In the genomic region with DNA sequence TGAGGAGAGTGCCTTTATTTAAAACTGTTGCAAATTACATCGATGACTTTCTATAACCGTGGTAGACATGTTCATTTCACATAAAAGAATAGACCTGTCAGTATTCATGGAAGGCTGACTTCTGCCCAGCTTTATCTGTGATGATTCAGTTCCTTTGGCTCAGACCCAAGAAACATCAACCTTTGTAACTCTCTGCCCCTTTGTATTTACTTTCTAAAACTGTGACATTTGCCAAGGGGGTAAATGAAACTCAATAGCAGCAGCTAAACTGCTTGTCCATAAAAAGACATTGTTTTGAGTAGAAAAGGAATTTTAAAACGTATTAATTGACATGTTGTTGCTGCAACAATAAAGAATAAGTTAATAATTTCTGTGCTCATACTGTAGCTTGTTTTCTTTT, we compare ENCODE assay signal across 9 cellular contexts.
DNase-seq lines count a peak whose midpoint lies in the region; ATAC-seq and TF ChIP-seq lines count a peak whose summit lies in the region.
"Had no signal": no experiment of that assay in that cellular context is flagged by ENCODE, and none has a peak within 500 bp of the region (broad histone marks: within the 10 kb centered on the region; RNA-seq: fewer than 3 reads in every experiment).

No MANE protein-coding gene starts in this region.

- no peak overlapping the region for H3K9ac ChIP-seq in fibroblast of lung (ENCODE audit: insufficient read depth, low read length)
- no peak overlapping the region for H3K9ac ChIP-seq in skeletal muscle tissue (ENCODE audit: low read depth in 1 of 3, low read length in 3 of 3)

- H3K9me3 ChIP-seq in Panc1 (ENCODE audit: control insufficient read depth, insufficient read depth, low read depth, low read length), result no peaks in the 10 kb centered on the region
- no peaks in the 10 kb centered on the region for H3K9me3 ChIP-seq in fibroblast of lung (ENCODE audit: control insufficient read depth, insufficient read depth, low read depth, low read length)
- H3K9me3 ChIP-seq in skeletal muscle tissue (ENCODE audit: control insufficient read depth in 3 of 3, low read length in 3 of 3), result no peaks in the 10 kb centered on the region

- no peak overlapping the region for H2AFZ ChIP-seq in fibroblast of lung (ENCODE audit: low read length)

- H3K79me2 ChIP-seq in fibroblast of lung (ENCODE audit: control insufficient read depth, insufficient read depth, low read length), result no peaks in the 10 kb centered on the region

- H3K4me3 ChIP-seq in Panc1 (ENCODE audit: low read depth in 2 of 2, low read length in 2 of 2) (peak overlapping the region in 1 of 2 experiments; percentile 19; a peak in 1 of 4 replicates), fibroblast of lung (replicated peaks in 1 of 4; ENCODE audit: control extremely low read depth in 1 of 4, insufficient read depth in 1 of 4, low read depth in 3 of 4, low read length in 4 of 4) (no peak overlapping the region), skeletal muscle tissue (ENCODE audit: low read length in 3 of 3) (no peak overlapping the region)

- no peaks in the 10 kb centered on the region for H3K27me3 ChIP-seq in Panc1 (ENCODE audit: control insufficient read depth, insufficient read depth, low read length)
- H3K27me3 ChIP-seq in fibroblast of lung (ENCODE audit: control insufficient read depth, insufficient read depth, low read length), result peaks cover 7% of the 10 kb centered on the region
- H3K27me3 ChIP-seq in skeletal muscle tissue (ENCODE audit: control insufficient read depth in 3 of 3, insufficient read depth in 3 of 3, low read length in 3 of 3), result no peaks in the 10 kb centered on the region

- CTCF ChIA-PET in Panc1 (lab: Charles Lee), result no interaction called here

- no TSS peak for BruUV-seq in Panc1 (replicated peaks; lab: Mats Ljungman, UMichigan)

- in situ Hi-C loops in Panc1 (cut with HindIII; ENCODE audit: low pct_unique_long_range_greater_than_20kb, low sequenced_read_pairs), result no loop called here

- peak; percentile 67 for ATAC-seq in Panc1
- ATAC-seq in GM18505 (IDR thresholded peaks at IDR 0.05; ENCODE audit: unreplicated experiment), result no peak
- ATAC-seq in GM19397 (IDR thresholded peaks at IDR 0.05; ENCODE audit: unreplicated experiment), result no peak
- ATAC-seq: sciatic nerve had no signal

- TF ChIP-seq CTCF in Panc1 (IDR thresholded peaks at IDR 0.05) (no peak), fibroblast of lung (conservative IDR thresholded peaks at IDR 0.05 in 1 of 2, IDR thresholded peaks at IDR 0.05 in 1 of 2; ENCODE audit: low read depth in 1 of 2, low read length in 2 of 2) (no peak)

- H3K36me3 ChIP-seq in Panc1 (ENCODE audit: control insufficient read depth, insufficient read depth, low read length) (no peaks in the 10 kb centered on the region), fibroblast of lung (ENCODE audit: control insufficient read depth, insufficient read depth, low read length) (no peaks in the 10 kb centered on the region), skeletal muscle tissue (ENCODE audit: control insufficient read depth in 3 of 3, insufficient read depth in 3 of 3, low read length in 3 of 3) (no peaks in the 10 kb centered on the region)

- DNase-seq in LHCN-M2 (ENCODE audit: low read depth) (peak; percentile 80), Panc1 (ENCODE audit: low read depth, low spot score) (peak; percentile 84), fibroblast of lung (ENCODE audit: low read depth in 2 of 2) (peak; percentile 79 to 82), middle frontal gyrus (ENCODE audit: extremely low spot score, low spot score) (no peak)
- no peak for DNase-seq in activated T-cell treated with anti-CD3 and anti-CD28 coated beads, Interleukin-2, amount 50 U/mL, for 48 hours

- intact Hi-C loops in Panc1 (cut with micrococcal nuclease; ENCODE audit: unreplicated experiment), result no loop called here

- H3K27ac ChIP-seq in Panc1 (ENCODE audit: low read length), result peak overlapping the region; percentile 68; the same call in 1 of the 2 replicates
- H3K27ac ChIP-seq in fibroblast of lung (ENCODE audit: insufficient read depth, low read length), result no peak overlapping the region
- peak overlapping the region; percentile 77 for H3K27ac ChIP-seq in skeletal muscle tissue (ENCODE audit: low read depth, low read length)

- POLR2A ChIA-PET in Panc1 (lab: Charles Lee), result no interaction called here

- H4K20me1 ChIP-seq in fibroblast of lung (ENCODE audit: control insufficient read depth, extremely low read depth, insufficient read depth, low read length), result no peaks in the 10 kb centered on the region

- H3K4me1 ChIP-seq in Panc1 (ENCODE audit: control insufficient read depth, insufficient read depth, low read length) (peaks cover 15% of the 10 kb centered on the region), fibroblast of lung (ENCODE audit: control insufficient read depth, extremely low read depth, insufficient read depth, low read length) (peaks cover 7% of the 10 kb centered on the region), skeletal muscle tissue (ENCODE audit: control insufficient read depth in 3 of 3, insufficient read depth in 3 of 3, low read length in 3 of 3) (peaks cover 4 to 11% (median 7%) of the 10 kb centered on the region in 3 donors)

- H3K4me2 ChIP-seq in fibroblast of lung (ENCODE audit: extremely low read depth, insufficient read depth, low read length), result peak overlapping the region; percentile 20

- TF ChIP-seq POLR2A in GM18505 (IDR thresholded peaks at IDR 0.05; ENCODE audit: borderline replicate concordance, extremely low read depth, insufficient read depth, insufficient read length), result no peak

Comparison
In these comparisons a context has a peak if more than half of its experiments do, and no peak if none do; other contexts are left out.
1. DNase-seq: peak in LHCN-M2 (single experiment), Panc1 (single experiment) and fibroblast of lung (2 of 2); none in middle frontal gyrus (single experiment) and activated T-cell treated with anti-CD3 and anti-CD28 coated beads, Interleukin-2, amount 50 U/mL, for 48 hours (0 of 2).